1 cellular context compared by ENCODE assay signal in the genomic region with DNA sequence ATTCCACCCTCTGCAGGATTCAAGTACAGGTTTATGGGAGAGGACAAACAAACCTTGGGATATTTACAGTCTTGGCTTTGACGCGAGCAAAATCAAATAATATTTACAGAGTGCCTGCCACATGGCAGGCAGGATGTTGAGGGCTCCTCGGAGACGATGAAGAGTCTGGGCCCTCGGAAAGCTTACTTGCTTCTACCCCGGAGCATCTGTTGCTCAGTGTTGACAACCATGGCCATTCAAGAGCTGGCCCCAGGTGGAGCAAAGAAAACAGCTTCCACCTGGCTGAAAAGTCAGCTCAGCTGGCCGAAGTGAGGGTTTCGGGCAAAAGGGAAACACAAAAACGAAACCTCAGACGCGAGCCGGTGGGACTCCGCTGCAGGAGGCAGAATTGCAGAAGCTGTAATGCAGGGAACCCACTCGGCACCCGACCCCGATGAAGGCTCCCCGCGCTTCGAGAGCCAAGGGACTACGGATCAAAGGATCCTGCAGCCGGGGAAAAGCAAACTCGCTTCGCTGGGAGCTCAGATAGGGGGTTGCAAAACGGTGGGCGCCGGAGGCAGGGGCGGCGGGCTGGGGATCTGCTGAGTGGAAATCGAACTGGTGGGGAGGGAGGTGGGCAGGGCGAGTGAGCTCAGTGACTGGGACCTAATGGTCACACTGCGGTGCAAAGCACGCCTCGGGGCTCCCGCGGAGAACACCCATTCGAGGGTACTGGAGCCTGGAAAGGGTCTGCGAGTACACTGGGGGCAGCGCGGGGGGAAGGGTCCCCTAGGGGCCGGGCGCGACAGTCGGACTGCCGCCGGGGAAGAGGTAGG.
TF ChIP-seq lines count a peak whose summit lies in the region.

No MANE protein-coding gene starts in this region.

TF ChIP-seq in IMR-90, 13 proteins besides CTCF, POLR2A, EP300 and RAD21 (continued from another document):
- TF ChIP-seq SMC3 (IDR thresholded peaks at IDR 0.05; ENCODE audit: low read depth, low read length) (no peak), RCOR1 (IDR thresholded peaks at IDR 0.05; ENCODE audit: insufficient replicate concordance, low read length) (no peak), NFE2L2 (IDR thresholded peaks at IDR 0.05; ENCODE audit: low read depth, low read length) (no peak), CHD1 (IDR thresholded peaks at IDR 0.05; ENCODE audit: low read depth, low read length) (no peak), CEBPB (IDR thresholded peaks at IDR 0.05; ENCODE audit: low read depth, low read length) (no peak)
